24 cellular contexts compared by ENCODE assay signal in the genomic region with DNA sequence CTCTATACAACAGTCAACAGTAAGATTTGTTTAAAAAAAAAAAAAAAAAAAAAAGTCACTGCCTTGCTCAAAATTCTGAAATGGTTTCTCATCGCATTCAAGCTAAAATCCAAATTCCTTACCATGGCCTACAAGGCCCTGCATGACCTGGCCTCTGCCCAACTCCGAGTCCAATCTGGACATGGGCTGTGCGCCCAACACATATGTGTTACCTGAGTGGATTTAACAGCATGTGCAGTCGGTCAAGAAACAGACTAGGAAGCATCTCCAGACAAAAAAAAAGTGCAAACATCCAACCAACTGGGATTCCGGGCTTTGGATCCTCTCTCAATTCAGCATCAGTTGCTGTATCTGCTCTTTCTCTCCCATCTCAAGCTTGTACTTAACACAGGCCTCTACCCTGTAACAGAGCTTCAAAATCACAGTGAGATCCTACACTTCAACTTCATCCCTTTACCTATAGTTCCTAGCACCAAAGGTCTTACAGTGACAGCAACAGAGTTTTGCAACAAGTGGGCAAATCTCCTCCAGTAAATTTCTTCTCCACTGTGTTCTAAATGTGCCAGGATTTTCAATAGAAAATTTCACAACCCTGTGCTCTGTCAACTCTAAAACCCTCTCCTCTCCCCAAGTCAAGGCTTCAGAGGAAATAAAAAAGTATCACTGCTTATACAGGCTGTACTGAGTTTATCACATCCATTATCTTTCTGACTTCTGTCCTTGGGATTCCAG. TPM values are rescaled to one million over a fixed set of nuclear protein-coding genes. Genes with fewer than 3 reads are reported as not detected.
"Had no signal": no experiment of that assay in that cellular context is flagged by ENCODE, and none has a peak within 500 bp of the region (broad histone marks: within the 10 kb centered on the region; RNA-seq: fewer than 3 reads in every experiment).

No MANE protein-coding gene starts in this region.

- H3K4me3 ChIP-seq: hepatocyte, lower lobe of right lung, thyroid gland had no signal

- H3K27ac Mint-ChIP-seq: activated B cell treated with CpG ODN at 0.5 μM for 24 hours; activated CD4-positive, alpha-beta memory T cell treated with anti-CD3 and anti-CD28 coated beads, Interleukin-2, amount 10 ng/mL, durations not matched to agents 7 days and 5 days; activated naive CD4-positive, alpha-beta T cell treated with anti-CD3 and anti-CD28 coated beads, Interleukin-2, amount 10 ng/mL, durations not matched to agents 7 days and 5 days; activated naive CD8-positive, alpha-beta T cell treated with anti-CD3 and anti-CD28 coated beads, Interleukin-2, amount 50 U/mL, for 24 hours; activated T-cell treated with anti-CD3 and anti-CD28 coated beads, Interleukin-2, amount 50 U/mL, for 24 hours; effector memory CD8-positive, alpha-beta T cell; mesothelial cell of epicardium; T-cell had no signal

- H3K9me3 Mint-ChIP-seq: activated B cell treated with CpG ODN at 0.5 μM for 24 hours; activated CD4-positive, alpha-beta memory T cell treated with anti-CD3 and anti-CD28 coated beads, Interleukin-2, amount 10 ng/mL, durations not matched to agents 7 days and 5 days; activated T-cell treated with anti-CD3 and anti-CD28 coated beads, Interleukin-2, amount 50 U/mL, for 24 hours; mesothelial cell of epicardium; nephron had no signal

- H3K36me3 Mint-ChIP-seq: activated naive CD4-positive, alpha-beta T cell treated with anti-CD3 and anti-CD28 coated beads, Interleukin-2, amount 10 ng/mL, durations not matched to agents 7 days and 5 days; T-cell had no signal

- H3K36me3 ChIP-seq: brain microvascular endothelial cell, lower lobe of right lung, thyroid gland had no signal

- H3K27ac ChIP-seq: brain microvascular endothelial cell, epithelial cell of prostate, hepatocyte, lower lobe of right lung, thyroid gland had no signal

- H3K4me1 Mint-ChIP-seq: activated CD4-positive, alpha-beta memory T cell treated with anti-CD3 and anti-CD28 coated beads, Interleukin-2, amount 10 ng/mL, durations not matched to agents 7 days and 5 days; activated naive CD4-positive, alpha-beta T cell treated with anti-CD3 and anti-CD28 coated beads, Interleukin-2, amount 10 ng/mL, durations not matched to agents 7 days and 5 days; T-cell had no signal

- H3K27me3 ChIP-seq: brain microvascular endothelial cell, hepatocyte, thyroid gland had no signal

- H3K27me3 Mint-ChIP-seq: activated B cell treated with CpG ODN at 0.5 μM for 24 hours; activated CD4-positive, alpha-beta memory T cell treated with anti-CD3 and anti-CD28 coated beads, Interleukin-2, amount 10 ng/mL, durations not matched to agents 7 days and 5 days; activated naive CD4-positive, alpha-beta T cell treated with anti-CD3 and anti-CD28 coated beads, Interleukin-2, amount 10 ng/mL, durations not matched to agents 7 days and 5 days; effector memory CD8-positive, alpha-beta T cell had no signal

- DNase-seq: activated B cell treated with CpG ODN at 0.5 μM for 24 hours; activated CD4-positive, alpha-beta memory T cell treated with anti-CD3 and anti-CD28 coated beads, Interleukin-2, amount 10 ng/mL, durations not matched to agents 7 days and 5 days; activated CD4-positive, alpha-beta T cell treated with anti-CD3 and anti-CD28 coated beads for 4 hours; activated naive CD4-positive, alpha-beta T cell treated with anti-CD3 and anti-CD28 coated beads, Interleukin-2, amount 10 ng/mL, durations not matched to agents 7 days and 5 days; activated naive CD8-positive, alpha-beta T cell treated with anti-CD3 and anti-CD28 coated beads, Interleukin-2, amount 50 U/mL, for 24 hours; activated T-cell treated with anti-CD3 and anti-CD28 coated beads, Interleukin-2, amount 50 U/mL, for 24 hours; anterior cingulate cortex; brain microvascular endothelial cell; dermis blood vessel endothelial cell; effector memory CD8-positive, alpha-beta T cell; foreskin fibroblast; lower lobe of right lung; occipital lobe; posterior cingulate gyrus; stimulated activated CD4-positive, alpha-beta T cell treated with anti-CD3 and anti-CD28 coated beads, Interleukin-12 subunit alpha, Interleukin-12 subunit beta, amount 100 ng/mL, for 4 hours; stimulated activated CD4-positive, alpha-beta T cell treated with anti-CD3 and anti-CD28 coated beads, Interleukin-1b, Interleukin-23, amount 100 ng/mL, for 48 hours; stimulated activated CD8-positive, alpha-beta memory T cell treated with anti-CD3 and anti-CD28 coated beads, Interleukin-4, amount 100 ng/mL, for 48 hours; stimulated activated naive CD4-positive, alpha-beta T cell treated with Interleukin-2 at 50 U/mL for 16 hours; T-cell; thyroid gland had no signal

- H3K4me3 Mint-ChIP-seq: activated B cell treated with CpG ODN at 0.5 μM for 24 hours; activated CD4-positive, alpha-beta memory T cell treated with anti-CD3 and anti-CD28 coated beads, Interleukin-2, amount 10 ng/mL, durations not matched to agents 7 days and 5 days; activated naive CD4-positive, alpha-beta T cell treated with anti-CD3 and anti-CD28 coated beads, Interleukin-2, amount 10 ng/mL, durations not matched to agents 7 days and 5 days; activated naive CD8-positive, alpha-beta T cell treated with anti-CD3 and anti-CD28 coated beads, Interleukin-2, amount 50 U/mL, for 24 hours; activated T-cell treated with anti-CD3 and anti-CD28 coated beads, Interleukin-2, amount 50 U/mL, for 24 hours; effector memory CD8-positive, alpha-beta T cell; mesothelial cell of epicardium; nephron; T-cell had no signal

- ATAC-seq: activated naive CD8-positive, alpha-beta T cell treated with anti-CD3 and anti-CD28 coated beads, Interleukin-2, amount 50 U/mL, for 24 hours; effector memory CD8-positive, alpha-beta T cell; lower lobe of right lung; T-cell had no signal

- H3K9me3 ChIP-seq: lower lobe of right lung, thyroid gland had no signal

RNA-seq across cellular contexts. Expression of gene ZNF608, which starts 19.6 kb away (rescaled TPM):
- total RNA-seq: activated CD4-positive, alpha-beta memory T cell treated with anti-CD3 and anti-CD28 coated beads, Interleukin-2, amount 10 ng/mL, durations not matched to agents 7 days and 5 days had no signal
